Comparison of ENCODE assay signal across 8 cellular contexts in the genomic region with DNA sequence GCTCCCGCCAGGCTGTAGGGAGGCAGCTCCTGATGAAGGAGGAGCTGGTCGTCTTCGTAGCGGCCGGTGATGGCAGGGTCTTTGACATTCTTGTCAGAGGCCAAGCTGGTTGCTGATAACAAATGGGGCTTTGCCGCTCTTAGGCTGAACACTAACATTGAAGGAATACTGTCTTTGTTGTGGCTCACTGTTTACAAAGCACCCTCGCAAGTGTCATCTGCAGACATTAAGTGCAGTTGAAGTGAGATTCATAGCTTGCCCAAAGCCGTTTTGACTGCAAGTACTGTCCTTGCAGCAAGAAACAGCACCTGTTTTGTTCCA. TPM values are rescaled to one million over a fixed set of nuclear protein-coding genes. Genes with fewer than 3 reads are reported as not detected.
DNase-seq lines count a peak whose midpoint lies in the region; TF ChIP-seq lines count a peak whose summit lies in the region.

No MANE protein-coding gene starts in this region.

- no peak overlapping the region for H2BK12ac ChIP-seq in neuronal stem cell (ENCODE audit: low read length)

- no peaks in the 10 kb centered on the region for H3K27me3 ChIP-seq in endodermal cell (ENCODE audit: control insufficient read depth, insufficient read depth, low read length, poor library complexity, severe bottlenecking)
- H3K27me3 ChIP-seq in neuronal stem cell (ENCODE audit: control insufficient read depth in 3 of 3, insufficient read depth in 3 of 3, low read depth in 1 of 3, low read length in 3 of 3), result peaks cover 0 to 4% (median 0%) of the 10 kb centered on the region in 3 experiments

- no peak overlapping the region for H4K8ac ChIP-seq in neuronal stem cell (ENCODE audit: low read depth, low read length)

- H3K27ac Mint-ChIP-seq in endodermal cell, result peak overlapping the region; percentile 99

- H2BK15ac ChIP-seq in neuronal stem cell (ENCODE audit: low read length), result no peak overlapping the region

- no peak overlapping the region for H4K91ac ChIP-seq in neuronal stem cell (ENCODE audit: low read depth, low read length, poor library complexity)

- H3K23ac ChIP-seq in neuronal stem cell (ENCODE audit: low read depth, low read length, poor library complexity), result no peak overlapping the region

- H2AK5ac ChIP-seq in neuronal stem cell (ENCODE audit: low read depth, low read length), result no peak overlapping the region

- peaks cover 28% of the 10 kb centered on the region for H3K4me1 Mint-ChIP-seq in endodermal cell

- H3K18ac ChIP-seq in neuronal stem cell (ENCODE audit: low read length), result no peak overlapping the region

- WGBS in endodermal cell (ENCODE audit: insufficient coverage in 1 of 2, insufficient read length in 1 of 2), 2 experiments, result 10 to 33% methylated on average over 3 to 8 of the region's 8 CpGs
- WGBS in neuronal stem cell (ENCODE audit: extremely low coverage in 2 of 2, insufficient read length in 2 of 2, insufficient replicate concordance in 1 of 2), 2 donors, result no CpG with 5 or more reads among the region's 8 CpGs

- H2BK120ac ChIP-seq in neuronal stem cell (ENCODE audit: low read depth, low read length), result no peak overlapping the region

- H3K14ac ChIP-seq in neuronal stem cell (ENCODE audit: low read length), result no peak overlapping the region

- peak overlapping the region; percentile 95 for H2AFZ ChIP-seq in neuronal stem cell (ENCODE audit: low read length)

- peak overlapping the region; percentile 90 for H3K4me3 Mint-ChIP-seq in endodermal cell

- no peak for TF ChIP-seq CTCF in GM12865 (IDR thresholded peaks at IDR 0.05; ENCODE audit: insufficient read depth, low read depth, low read length, missing control alignments)
- TF ChIP-seq CTCF in endodermal cell (conservative IDR thresholded peaks at IDR 0.05), result no peak

- H3K27me3 Mint-ChIP-seq in endodermal cell (ENCODE audit: insufficient read depth), result no peaks in the 10 kb centered on the region

- H3K27ac ChIP-seq in endodermal cell (ENCODE audit: low read depth, low read length) (peak overlapping the region; percentile 89), neuronal stem cell (replicated peaks; ENCODE audit: low read length) (peak overlapping the region; percentile 56)

- peak overlapping the region; percentile 81 for H3K4me2 ChIP-seq in neuronal stem cell (ENCODE audit: insufficient read depth, low read length, poor library complexity, severe bottlenecking)

- H3K9me3 Mint-ChIP-seq in endodermal cell, result no peaks in the 10 kb centered on the region

- peaks cover 4% of the 10 kb centered on the region for H3K79me1 ChIP-seq in neuronal stem cell (ENCODE audit: low read depth, low read length)

- DNase-seq in GM12865 (ENCODE audit: low read depth) (no peak), NCI-H69 (lab: John Stamatoyannopoulos, UW) (peak; percentile 53), endodermal cell (no peak), neuronal stem cell (ENCODE audit: low spot score) (no peak), occipital lobe (lab: John Stamatoyannopoulos, UW) (no peak), NCI-H2081 (lab: John Stamatoyannopoulos, UW) (no peak), mesenteric fat pad (ENCODE audit: low spot score) (no peak)
- DNase-seq in activated CD8-positive, alpha-beta memory T cell treated with anti-CD3 and anti-CD28 coated beads, Interleukin-2, amount 50 U/mL, for 48 hours, result no peak

- no peak overlapping the region for H3K4ac ChIP-seq in neuronal stem cell (ENCODE audit: low read length)

- peak overlapping the region; percentile 94 for H3K9ac ChIP-seq in endodermal cell (ENCODE audit: extremely low read depth, low read length, poor library complexity, severe bottlenecking)
- H3K9ac ChIP-seq in neuronal stem cell (ENCODE audit: low read depth, low read length, poor library complexity), result peak overlapping the region; percentile 80

- H3K9me3 ChIP-seq in endodermal cell (ENCODE audit: control insufficient read depth, low read length) (no peaks in the 10 kb centered on the region), neuronal stem cell (replicated peaks in 1 of 2; ENCODE audit: control insufficient read depth in 2 of 2, insufficient read depth in 1 of 2, low read depth in 1 of 2, low read length in 2 of 2) (no peaks in the 10 kb centered on the region)

- no peak overlapping the region for H2BK5ac ChIP-seq in neuronal stem cell (ENCODE audit: low read length)

- H3K4me3 ChIP-seq in GM12865 (ENCODE audit: low read depth, low read length) (peak overlapping the region; percentile 81), endodermal cell (ENCODE audit: low read length) (peak overlapping the region; percentile 98), neuronal stem cell (ENCODE audit: low read length in 2 of 2) (peak overlapping the region; percentile 82 to 96)

- H3K4me1 ChIP-seq in endodermal cell (ENCODE audit: control insufficient read depth, insufficient read depth, low read length), result no peaks in the 10 kb centered on the region
- peaks cover 3 to 9% of the 10 kb centered on the region in 2 donors for H3K4me1 ChIP-seq in neuronal stem cell (ENCODE audit: control insufficient read depth in 2 of 2, insufficient read depth in 1 of 2, low read depth in 1 of 2, low read length in 2 of 2)

- H3K36me3 ChIP-seq in endodermal cell (ENCODE audit: control insufficient read depth, insufficient read depth, low read length) (no peaks in the 10 kb centered on the region), neuronal stem cell (replicated peaks in 1 of 2; ENCODE audit: control insufficient read depth in 2 of 2, insufficient read depth in 2 of 2, low read length in 2 of 2) (peaks cover 0 to 3% of the 10 kb centered on the region in 2 donors)

- no peaks in the 10 kb centered on the region for H3K36me3 Mint-ChIP-seq in endodermal cell (ENCODE audit: low read depth)

RNA-seq across cellular contexts. Expression of gene SENP2, which starts 0.5 kb away (rescaled TPM):
- 10 to 100 TPM; 44.6 to 46.4 TPM for total RNA-seq in endodermal cell
- polyA plus RNA-seq in endodermal cell (2013, experiment 1 of 2), result 36.6 TPM
- polyA plus RNA-seq in endodermal cell (2013, experiment 2 of 2), result 31.8 TPM
- polyA plus RNA-seq in neuronal stem cell (2013, experiment 1 of 2), result 26.0 TPM
- 25.3 TPM for polyA plus RNA-seq in neuronal stem cell (2013, experiment 2 of 2)
- total RNA-seq in occipital lobe, result 43.5 TPM
- total RNA-seq in mesenteric fat pad, result 51.1 TPM

RNA-seq across cellular contexts. Expression of gene LIPH, which starts 34.2 kb away (rescaled TPM):
- total RNA-seq in endodermal cell, result 1 to 10 TPM in 1 of 2 donors, under 1 TPM in 1; 0.81 to 2.3 TPM
- 0.07 TPM for polyA plus RNA-seq in endodermal cell (2013, experiment 1 of 2)
- polyA plus RNA-seq in endodermal cell (2013, experiment 2 of 2), result 0.62 TPM
- polyA plus RNA-seq in neuronal stem cell (2013, experiment 1 of 2), result not detected
- 0.03 TPM for polyA plus RNA-seq in neuronal stem cell (2013, experiment 2 of 2)
- not detected for total RNA-seq in occipital lobe
- total RNA-seq in mesenteric fat pad, result 0.48 TPM
